ENCODE assay signal across 13 cellular contexts in genomic region chr1:42674682-42675081, GRCh38.
"Had no signal": no experiment of that assay in that cellular context is flagged by ENCODE, and none has a peak within 500 bp of the region (broad histone marks: within the 10 kb centered on the region; RNA-seq: fewer than 3 reads in every experiment).

No MANE protein-coding gene starts in this region.

- H3K9me3 ChIP-seq: pancreas, SJSA1 had no signal

- DNase-seq: activated CD4-positive, alpha-beta T cell treated with anti-CD3 and anti-CD28 coated beads, Interleukin-2, amount 10 ng/mL, durations not matched to agents 24 days and 14 days; activated CD4-positive, CD25-positive, alpha-beta regulatory T cell; activated CD8-positive, alpha-beta memory T cell treated with anti-CD3 and anti-CD28 coated beads, Interleukin-2, amount 50 U/mL, for 4 hours; activated CD8-positive, alpha-beta T cell treated with anti-CD3 and anti-CD28 coated beads, Interleukin-2, amount 10 ng/mL, durations not matched to agents 7 days and 5 days; activated gamma-delta T cell treated with Interleukin-2 at 50 U/mL for 16 hours; glutamatergic neuron; kidney glomerular epithelial cell; naive thymus-derived CD8-positive, alpha-beta T cell; pancreas; retina had no signal

- H3K27ac Mint-ChIP-seq: activated CD4-positive, alpha-beta T cell treated with anti-CD3 and anti-CD28 coated beads, Interleukin-2, amount 10 ng/mL, durations not matched to agents 24 days and 14 days had no signal

- ATAC-seq: activated CD8-positive, alpha-beta T cell treated with anti-CD3 and anti-CD28 coated beads, Interleukin-2, amount 10 ng/mL, durations not matched to agents 7 days and 5 days; naive thymus-derived CD8-positive, alpha-beta T cell had no signal

- H3K27me3 ChIP-seq: cardiac muscle cell, pancreas, SJSA1 had no signal

- H3K4me2 ChIP-seq: smooth muscle cell had no signal

- H3K36me3 ChIP-seq: cardiac muscle cell had no signal

- H3K4me3 Mint-ChIP-seq: activated CD4-positive, alpha-beta T cell treated with anti-CD3 and anti-CD28 coated beads, Interleukin-2, amount 10 ng/mL, durations not matched to agents 24 days and 14 days; activated CD8-positive, alpha-beta T cell treated with anti-CD3 and anti-CD28 coated beads, Interleukin-2, amount 10 ng/mL, durations not matched to agents 7 days and 5 days; naive thymus-derived CD8-positive, alpha-beta T cell had no signal

- H3K27me3 Mint-ChIP-seq: activated CD4-positive, alpha-beta T cell treated with anti-CD3 and anti-CD28 coated beads, Interleukin-2, amount 10 ng/mL, durations not matched to agents 24 days and 14 days; naive thymus-derived CD8-positive, alpha-beta T cell had no signal

- H3K4me1 ChIP-seq: pancreas, SJSA1 had no signal

- H3K4me3 ChIP-seq: cardiac muscle cell, pancreas, SJSA1, smooth muscle cell had no signal

- H3K27ac ChIP-seq: cardiac muscle cell, pancreas, SJSA1 had no signal

- H3K9me3 Mint-ChIP-seq: activated CD4-positive, alpha-beta T cell treated with anti-CD3 and anti-CD28 coated beads, Interleukin-2, amount 10 ng/mL, durations not matched to agents 24 days and 14 days; naive thymus-derived CD8-positive, alpha-beta T cell had no signal
